ENCODE assay signal across 1 cellular context in the genomic region with DNA sequence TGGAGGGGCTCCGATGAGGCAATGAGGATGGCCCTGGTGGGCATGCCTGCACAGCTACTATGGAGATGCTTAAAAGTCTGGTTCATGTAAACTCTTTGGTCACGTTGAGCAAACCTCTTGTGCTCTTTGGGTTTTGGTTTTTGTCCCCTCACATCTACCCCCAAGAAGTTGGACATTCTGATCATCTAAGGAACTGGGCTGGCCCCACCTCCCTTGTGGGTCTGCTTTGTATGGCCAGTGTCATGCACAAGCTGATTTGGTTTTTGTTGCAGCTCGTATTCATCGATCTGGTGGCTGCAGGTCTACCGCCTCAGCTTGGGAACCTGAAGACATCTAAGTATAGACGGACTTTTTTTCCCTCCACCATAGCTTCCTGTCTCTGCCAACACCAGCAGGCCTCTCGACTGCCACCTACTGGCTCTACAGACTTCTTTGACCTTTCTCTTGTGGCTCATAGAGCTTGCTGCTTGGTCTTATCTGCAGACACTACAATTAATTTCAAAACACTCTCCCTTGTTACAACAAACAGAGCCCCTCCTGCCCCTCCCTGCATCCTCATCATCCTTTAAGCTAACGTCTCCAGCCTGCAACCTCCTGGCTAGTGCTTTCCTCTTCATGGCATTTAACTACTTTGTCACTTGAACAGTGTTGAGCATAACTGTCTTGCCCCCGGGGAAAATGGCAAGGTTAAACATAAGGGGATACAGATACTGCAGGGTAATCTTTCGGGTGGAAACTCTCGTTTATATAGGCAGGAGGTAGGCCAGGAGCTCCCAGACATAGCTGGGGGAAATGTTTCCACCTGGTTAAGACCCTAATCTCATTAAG.
TF ChIP-seq lines count a peak whose summit lies in the region.

No MANE protein-coding gene starts in this region.

TF ChIP-seq in GM23338, 12 proteins besides CTCF, POLR2A, EP300 and RAD21 (continued from another document):
- TF ChIP-seq, protein P1, sequence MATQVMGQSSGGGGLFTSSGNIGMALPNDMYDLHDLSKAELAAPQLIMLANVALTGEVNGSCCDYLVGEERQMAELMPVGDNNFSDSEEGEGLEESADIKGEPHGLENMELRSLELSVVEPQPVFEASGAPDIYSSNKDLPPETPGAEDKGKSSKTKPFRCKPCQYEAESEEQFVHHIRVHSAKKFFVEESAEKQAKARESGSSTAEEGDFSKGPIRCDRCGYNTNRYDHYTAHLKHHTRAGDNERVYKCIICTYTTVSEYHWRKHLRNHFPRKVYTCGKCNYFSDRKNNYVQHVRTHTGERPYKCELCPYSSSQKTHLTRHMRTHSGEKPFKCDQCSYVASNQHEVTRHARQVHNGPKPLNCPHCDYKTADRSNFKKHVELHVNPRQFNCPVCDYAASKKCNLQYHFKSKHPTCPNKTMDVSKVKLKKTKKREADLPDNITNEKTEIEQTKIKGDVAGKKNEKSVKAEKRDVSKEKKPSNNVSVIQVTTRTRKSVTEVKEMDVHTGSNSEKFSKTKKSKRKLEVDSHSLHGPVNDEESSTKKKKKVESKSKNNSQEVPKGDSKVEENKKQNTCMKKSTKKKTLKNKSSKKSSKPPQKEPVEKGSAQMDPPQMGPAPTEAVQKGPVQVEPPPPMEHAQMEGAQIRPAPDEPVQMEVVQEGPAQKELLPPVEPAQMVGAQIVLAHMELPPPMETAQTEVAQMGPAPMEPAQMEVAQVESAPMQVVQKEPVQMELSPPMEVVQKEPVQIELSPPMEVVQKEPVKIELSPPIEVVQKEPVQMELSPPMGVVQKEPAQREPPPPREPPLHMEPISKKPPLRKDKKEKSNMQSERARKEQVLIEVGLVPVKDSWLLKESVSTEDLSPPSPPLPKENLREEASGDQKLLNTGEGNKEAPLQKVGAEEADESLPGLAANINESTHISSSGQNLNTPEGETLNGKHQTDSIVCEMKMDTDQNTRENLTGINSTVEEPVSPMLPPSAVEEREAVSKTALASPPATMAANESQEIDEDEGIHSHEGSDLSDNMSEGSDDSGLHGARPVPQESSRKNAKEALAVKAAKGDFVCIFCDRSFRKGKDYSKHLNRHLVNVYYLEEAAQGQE (IDR thresholded peaks at IDR 0.05; ENCODE audit: unreplicated experiment) = no peak
- TF ChIP-seq JUNB (IDR thresholded peaks at IDR 0.05; ENCODE audit: unreplicated experiment) (no peak), NANOG (IDR thresholded peaks at IDR 0.05; ENCODE audit: borderline replicate concordance) (no peak), POLR2AphosphoS5 (IDR thresholded peaks at IDR 0.05; ENCODE audit: low read depth) (no peak), ZNF114 (CRISPR knock-in tag; IDR thresholded peaks at IDR 0.05) (no peak), EZH2 (IDR thresholded peaks at IDR 0.05; ENCODE audit: low read depth, unreplicated experiment) (no peak), STAT1 (IDR thresholded peaks at IDR 0.05; ENCODE audit: unreplicated experiment) (no peak)
- TF ChIP-seq, protein P2, sequence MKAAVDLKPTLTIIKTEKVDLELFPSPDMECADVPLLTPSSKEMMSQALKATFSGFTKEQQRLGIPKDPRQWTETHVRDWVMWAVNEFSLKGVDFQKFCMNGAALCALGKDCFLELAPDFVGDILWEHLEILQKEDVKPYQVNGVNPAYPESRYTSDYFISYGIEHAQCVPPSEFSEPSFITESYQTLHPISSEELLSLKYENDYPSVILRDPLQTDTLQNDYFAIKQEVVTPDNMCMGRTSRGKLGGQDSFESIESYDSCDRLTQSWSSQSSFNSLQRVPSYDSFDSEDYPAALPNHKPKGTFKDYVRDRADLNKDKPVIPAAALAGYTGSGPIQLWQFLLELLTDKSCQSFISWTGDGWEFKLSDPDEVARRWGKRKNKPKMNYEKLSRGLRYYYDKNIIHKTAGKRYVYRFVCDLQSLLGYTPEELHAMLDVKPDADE (IDR thresholded peaks at IDR 0.05) = no peak
